Comparison of ENCODE assay signal across 9 cellular contexts in the genomic region with DNA sequence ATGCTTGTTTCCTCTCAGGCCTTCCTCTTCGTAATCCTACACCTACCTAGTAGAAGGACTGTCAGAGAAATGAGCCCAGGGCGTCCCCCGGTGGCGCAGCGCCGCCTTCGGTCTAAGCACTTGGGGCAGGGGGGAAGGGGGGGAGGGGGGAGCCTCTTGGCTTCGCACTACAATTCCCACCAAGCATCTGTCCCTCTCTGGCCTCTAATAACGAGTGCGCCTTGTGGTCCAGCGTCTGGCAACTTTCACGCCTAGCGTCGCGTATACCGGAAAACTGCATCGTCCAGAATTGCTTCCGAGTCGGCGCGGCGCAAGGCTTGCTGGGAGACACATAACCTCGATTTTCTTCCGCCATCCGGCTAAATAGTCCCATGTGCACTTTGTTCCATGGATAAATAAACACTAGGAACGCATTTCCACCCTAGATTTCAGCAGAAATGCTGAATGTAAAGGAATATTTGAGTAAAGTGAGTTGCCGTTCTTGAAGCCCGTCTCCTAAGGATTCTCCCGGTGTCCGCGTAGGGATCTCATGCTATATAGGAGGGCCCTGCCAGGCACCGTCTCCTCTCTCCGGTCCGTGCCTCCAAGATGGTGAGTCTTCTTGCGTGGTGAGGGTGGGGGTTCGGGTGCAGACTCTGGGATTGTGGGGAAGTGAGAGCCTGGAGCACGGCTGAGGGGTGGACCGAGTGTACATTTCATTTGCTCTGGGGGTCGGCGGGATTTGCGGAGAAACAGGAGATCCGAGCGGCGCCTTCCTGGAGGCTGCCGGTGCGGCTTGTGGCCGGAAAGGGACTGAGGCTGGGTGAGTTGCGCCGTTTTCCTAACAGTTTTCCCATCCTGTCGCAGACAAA. TPM values are rescaled to one million over a fixed set of nuclear protein-coding genes. Genes with fewer than 3 reads are reported as not detected.
DNase-seq lines count a peak whose midpoint lies in the region; ATAC-seq, FAIRE-seq and TF ChIP-seq lines count a peak whose summit lies in the region.
"Had no signal": no experiment of that assay in that cellular context is flagged by ENCODE, and none has a peak within 500 bp of the region (broad histone marks: within the 10 kb centered on the region; RNA-seq: fewer than 3 reads in every experiment).

RPS26 (plus strand) TSS at position 340 of the 851 bp plus-strand sequence; CDS start at position 589, 249 bp downstream.

- CTCF ChIA-PET in mammary epithelial cell (lab: Charles Lee; ENCODE audit: low non-redundant PET): interaction anchor here (1.0 kb wide), 1 partner anchor 303 kb away, joined by 5 read pairs; no protein-coding TSS in a partner anchor

- no TSS peak for BruUV-seq in mammary epithelial cell (replicated peaks; lab: Mats Ljungman, UMichigan)

- ATAC-seq in GM18873 (IDR thresholded peaks at IDR 0.05; ENCODE audit: low FRiP score, unreplicated experiment) (peak; percentile 90), HG03139 (IDR thresholded peaks at IDR 0.05; ENCODE audit: unreplicated experiment) (peak; percentile 91)

- in situ Hi-C loops in mammary epithelial cell (cut with MboI; ENCODE audit: low sequenced_read_pairs in 2 of 2): loop anchor here in 1 of 2 donors (10.0 kb wide), 1 partner anchor 73 kb away; the partner anchor contains the start of genes RPL41 and ZC3H10

- dilution Hi-C loops in mammary epithelial cell (cut with HindIII; ENCODE audit: low sequenced_read_pairs): loop anchor here (5.0 kb wide), 1 partner anchor 45 kb away; the partner anchor contains the start of gene SUOX

- no peaks in the 10 kb centered on the region for H4K20me1 ChIP-seq in mammary epithelial cell (ENCODE audit: insufficient read depth, low read length)

- intact Hi-C loops in mammary epithelial cell (cut with micrococcal nuclease): loop anchor here (1.0 to 10.0 kb wide), 7 partner anchors 46 to 304 kb away; partner anchors contain the start of genes DGKA, NABP2, ORMDL2 and RNF41

- H3K27me3 ChIP-seq in WERI-Rb-1 (ENCODE audit: insufficient read depth, low read depth, severe bottlenecking) (no peaks in the 10 kb centered on the region), mammary epithelial cell (ENCODE audit: insufficient read depth, low read length) (no peaks in the 10 kb centered on the region), small intestine (ENCODE audit: control insufficient read depth in 2 of 2, insufficient read depth in 2 of 2, low read length in 2 of 2) (no peaks in the 10 kb centered on the region)

- H3K27ac ChIP-seq in WERI-Rb-1 (peak within 1 kb of the TSS; percentile 99), mammary epithelial cell (ENCODE audit: insufficient read depth, low read depth, low read length) (peak within 1 kb of the TSS; percentile 91), small intestine (ENCODE audit: low read depth in 1 of 2, low read length in 1 of 2) (peak within 1 kb of the TSS; percentile 75 to 98)

- no peak for FAIRE-seq in small intestine (lab: Jason Lieb, UNC)
- FAIRE-seq: endometrium had no signal

- H3K4me1 ChIP-seq in mammary epithelial cell (ENCODE audit: insufficient read depth, low read length) (peaks cover 19% of the 10 kb centered on the region), small intestine (ENCODE audit: control insufficient read depth in 2 of 2, insufficient read depth in 1 of 2, low read depth in 1 of 2, low read length in 1 of 2) (no peaks in the 10 kb centered on the region)

- no peaks in the 10 kb centered on the region for H3K9me3 ChIP-seq in WERI-Rb-1 (ENCODE audit: severe bottlenecking)
- H3K9me3 ChIP-seq in mammary epithelial cell (replicated peaks; ENCODE audit: insufficient read depth, low read length): no peaks in the 10 kb centered on the region
- H3K9me3 ChIP-seq in small intestine (ENCODE audit: control insufficient read depth, low read depth): no peaks in the 10 kb centered on the region

- H3K4me3 ChIP-seq in WERI-Rb-1 (ENCODE audit: low read depth, low read length) (peak within 1 kb of the TSS; percentile 73), mammary epithelial cell (replicated peaks in 1 of 3; ENCODE audit: insufficient read depth in 1 of 3, low read depth in 2 of 3, low read length in 3 of 3) (peak within 1 kb of the TSS; percentile 78 to 91 (median 86)), small intestine (ENCODE audit: low read depth in 1 of 2, low read length in 2 of 2) (peak within 1 kb of the TSS; percentile 70 to 81)

- TF ChIP-seq CTCF in WERI-Rb-1 (IDR thresholded peaks at IDR 0.05; ENCODE audit: low read depth, low read length) (peak; percentile 65), mammary epithelial cell (conservative IDR thresholded peaks at IDR 0.05 in 1 of 2, IDR thresholded peaks at IDR 0.05 in 1 of 2; ENCODE audit: extremely low read depth in 1 of 2, insufficient read depth in 1 of 2, low read depth in 1 of 2, low read length in 2 of 2) (peak; percentile 16 to 54)

- WGBS in mammary epithelial cell (ENCODE audit: low coverage, missing lambda C conversion rate): 3% methylated on average over 19 of the region's 50 CpGs
- WGBS in small intestine, 3 donors: 0% methylated on average over 49 to 50 of the region's 50 CpGs

- peak within 1 kb of the TSS; percentile 95 for H2AFZ ChIP-seq in mammary epithelial cell (ENCODE audit: low read depth, low read length)

- peaks cover 29% of the 10 kb centered on the region for H3K79me2 ChIP-seq in mammary epithelial cell (ENCODE audit: insufficient read depth, low read length)

- peak within 1 kb of the TSS; percentile 92 for H3K4me2 ChIP-seq in mammary epithelial cell (ENCODE audit: insufficient read depth, low read depth, low read length)

- H3K9ac ChIP-seq in mammary epithelial cell (ENCODE audit: insufficient read depth, low read length): peak within 1 kb of the TSS; percentile 97

- H3K36me3 ChIP-seq in WERI-Rb-1 (peaks cover 42% of the 10 kb centered on the region), mammary epithelial cell (ENCODE audit: insufficient read depth, low read length) (peaks cover 28% of the 10 kb centered on the region), small intestine (ENCODE audit: control insufficient read depth in 2 of 2, insufficient read depth in 2 of 2, low read length in 2 of 2) (peaks cover 0 to 5% of the 10 kb centered on the region in 2 donors)

- peak; percentile 94 for DNase-seq in AG08395 (ENCODE audit: low spot score)
- peak; percentile 97 for DNase-seq in NCI-H2196 treated with DMSO at 0.1 percent for 48 hours (lab: John Stamatoyannopoulos, UW; ENCODE audit: unreplicated experiment)
- DNase-seq in WERI-Rb-1: peak; percentile 98
- DNase-seq in mammary epithelial cell: peak; percentile 99
- peak; percentile 92 for DNase-seq in iPS-NIHi11 (ENCODE audit: low spot score)
- peak; percentile 98 for DNase-seq in small intestine

RNA-seq across cellular contexts. Expression of gene RPS26, which starts in this region (rescaled TPM):
- total RNA-seq in mammary epithelial cell: 100 to 1,000 TPM in 1 of 2 donors, 10 to 100 TPM in 1; 46.4 to 331 TPM
- polyA plus RNA-seq in mammary epithelial cell (2,291 TPM), small intestine (1,000 to 10,000 TPM; 1,020 to 1,993 (median 1,332) TPM)
- 218 TPM for polyA minus RNA-seq in mammary epithelial cell

Comparison
In these comparisons a context has a peak if more than half of its experiments do, and no peak if none do; other contexts are left out.
1. Peak in every context shown above with its lines: DNase-seq, ATAC-seq, H3K4me3 ChIP-seq and H3K27ac ChIP-seq.